ENCODE assay signal across 1 cellular context in genomic region chr4:69242562-69243245, GRCh38.
A peak's percentile ranks its signal among the peaks of the same experiment; 100 is the strongest.
TF ChIP-seq lines count a peak whose summit lies in the region.
"Not testable (repeated sequence)": the region's sequence is repeated elsewhere in the genome, so short reads cannot be mapped to it uniquely, and the experiment has no call there.

No MANE protein-coding gene starts in this region.

TF ChIP-seq in HepG2, 621 proteins besides CTCF, POLR2A, EP300 and RAD21 (continued from another document):
- TF ChIP-seq, protein P1, sequence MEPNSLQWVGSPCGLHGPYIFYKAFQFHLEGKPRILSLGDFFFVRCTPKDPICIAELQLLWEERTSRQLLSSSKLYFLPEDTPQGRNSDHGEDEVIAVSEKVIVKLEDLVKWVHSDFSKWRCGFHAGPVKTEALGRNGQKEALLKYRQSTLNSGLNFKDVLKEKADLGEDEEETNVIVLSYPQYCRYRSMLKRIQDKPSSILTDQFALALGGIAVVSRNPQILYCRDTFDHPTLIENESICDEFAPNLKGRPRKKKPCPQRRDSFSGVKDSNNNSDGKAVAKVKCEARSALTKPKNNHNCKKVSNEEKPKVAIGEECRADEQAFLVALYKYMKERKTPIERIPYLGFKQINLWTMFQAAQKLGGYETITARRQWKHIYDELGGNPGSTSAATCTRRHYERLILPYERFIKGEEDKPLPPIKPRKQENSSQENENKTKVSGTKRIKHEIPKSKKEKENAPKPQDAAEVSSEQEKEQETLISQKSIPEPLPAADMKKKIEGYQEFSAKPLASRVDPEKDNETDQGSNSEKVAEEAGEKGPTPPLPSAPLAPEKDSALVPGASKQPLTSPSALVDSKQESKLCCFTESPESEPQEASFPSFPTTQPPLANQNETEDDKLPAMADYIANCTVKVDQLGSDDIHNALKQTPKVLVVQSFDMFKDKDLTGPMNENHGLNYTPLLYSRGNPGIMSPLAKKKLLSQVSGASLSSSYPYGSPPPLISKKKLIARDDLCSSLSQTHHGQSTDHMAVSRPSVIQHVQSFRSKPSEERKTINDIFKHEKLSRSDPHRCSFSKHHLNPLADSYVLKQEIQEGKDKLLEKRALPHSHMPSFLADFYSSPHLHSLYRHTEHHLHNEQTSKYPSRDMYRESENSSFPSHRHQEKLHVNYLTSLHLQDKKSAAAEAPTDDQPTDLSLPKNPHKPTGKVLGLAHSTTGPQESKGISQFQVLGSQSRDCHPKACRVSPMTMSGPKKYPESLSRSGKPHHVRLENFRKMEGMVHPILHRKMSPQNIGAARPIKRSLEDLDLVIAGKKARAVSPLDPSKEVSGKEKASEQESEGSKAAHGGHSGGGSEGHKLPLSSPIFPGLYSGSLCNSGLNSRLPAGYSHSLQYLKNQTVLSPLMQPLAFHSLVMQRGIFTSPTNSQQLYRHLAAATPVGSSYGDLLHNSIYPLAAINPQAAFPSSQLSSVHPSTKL (CRISPR knock-in tag; IDR thresholded peaks at IDR 0.05) = peak; percentile 84
- TF ChIP-seq POGZ (CRISPR knock-in tag; IDR thresholded peaks at IDR 0.05) (0 out of 2 replicates have a peak, but pooled peaks have one; percentile 37), FOXA1 (CRISPR knock-in tag; IDR thresholded peaks at IDR 0.05) (0 out of 2 replicates have a peak, but pooled peaks have one; percentile 8), RARA (CRISPR knock-in tag; IDR thresholded peaks at IDR 0.05) (peak; percentile 66), ZNF644 (CRISPR knock-in tag; IDR thresholded peaks at IDR 0.05; ENCODE audit: low read depth) (peak; percentile 71; the same call in 1 of the 2 replicates), FOSL2 (CRISPR knock-in tag; IDR thresholded peaks at IDR 0.05) (peak; percentile 61), NCOA2 (CRISPR knock-in tag; IDR thresholded peaks at IDR 0.05) (0 out of 2 replicates have a peak, but pooled peaks have one; percentile 19), ESRRA (CRISPR knock-in tag; IDR thresholded peaks at IDR 0.05; ENCODE audit: low read depth) (0 out of 2 replicates have a peak, but pooled peaks have one; percentile 29), ONECUT2 (CRISPR knock-in tag; IDR thresholded peaks at IDR 0.05) (0 out of 2 replicates have a peak, but pooled peaks have one; percentile 30), RXRB (CRISPR knock-in tag; IDR thresholded peaks at IDR 0.05; ENCODE audit: borderline replicate concordance) (0 out of 2 replicates have a peak, but pooled peaks have one; percentile 19)
- TF ChIP-seq FOXA1 (IDR thresholded peaks at IDR 0.05) = not testable (repeated sequence)
